8 cellular contexts compared by ENCODE assay signal in genomic region chr15:98177950-98178848, GRCh38.
DNase-seq lines count a peak whose midpoint lies in the region; ATAC-seq and TF ChIP-seq lines count a peak whose summit lies in the region.

No MANE protein-coding gene starts in this region.

- H3K4me1 ChIP-seq in colonic mucosa (no peaks in the 10 kb centered on the region), left lung (no peaks in the 10 kb centered on the region), thoracic aorta (ENCODE audit: control insufficient read depth in 1 of 2, low read depth in 2 of 2) (no peaks in the 10 kb centered on the region)

- no peaks in the 10 kb centered on the region for H3K9me3 ChIP-seq in colonic mucosa
- H3K9me3 ChIP-seq in left lung: no peaks in the 10 kb centered on the region
- H3K9me3 ChIP-seq in thoracic aorta: no peaks in the 10 kb centered on the region

- no peak overlapping the region for H3K4me3 ChIP-seq in colonic mucosa
- H3K4me3 ChIP-seq in left lung: no peak overlapping the region
- no peak overlapping the region for H3K4me3 ChIP-seq in thoracic aorta

- H3K27ac ChIP-seq in colonic mucosa (no peak overlapping the region), left lung (no peak overlapping the region), thoracic aorta (no peak overlapping the region)

- no peak overlapping the region for H3K9ac ChIP-seq in colonic mucosa (ENCODE audit: low read depth in 2 of 2, low read length in 2 of 2)

- DNase-seq in DMS153 treated with DMSO at 0.1 percent for 48 hours (lab: John Stamatoyannopoulos, UW; ENCODE audit: unreplicated experiment) (peak; percentile 44), M059J (ENCODE audit: low read depth) (peak; percentile 77), SKM-1 (lab: John Stamatoyannopoulos, UW; ENCODE audit: unreplicated experiment) (peak; percentile 73), colonic mucosa (peak; percentile 35), left lung (no peak), thoracic aorta (ENCODE audit: low spot score) (no peak), GOT3 (lab: John Stamatoyannopoulos, UW) (no peak)

- peak; percentile 84 for ATAC-seq in GM21381 (IDR thresholded peaks at IDR 0.05; ENCODE audit: unreplicated experiment)
- peak; percentile 91 for ATAC-seq in left lung
- no peak for ATAC-seq in thoracic aorta (ENCODE audit: insufficient number of reproducible peaks, low FRiP score, low read depth)

- TF ChIP-seq CTCF in colonic mucosa (IDR thresholded peaks at IDR 0.05) (peak; percentile 67), left lung (IDR thresholded peaks at IDR 0.05) (peak; percentile 39 to 55), thoracic aorta (IDR thresholded peaks at IDR 0.05) (peak; percentile 48)

- H3K27me3 ChIP-seq in colonic mucosa (peaks cover 4% of the 10 kb centered on the region), left lung (peaks cover 0 to 54% of the 10 kb centered on the region in 2 donors), thoracic aorta (replicated peaks; ENCODE audit: insufficient read depth) (no peaks in the 10 kb centered on the region)

- intact Hi-C loops in colonic mucosa (cut with DNase I): loop anchor here (5.0 kb wide), 1 partner anchor 271 kb away; no protein-coding TSS in a partner anchor
- intact Hi-C loops in left lung (cut with DNase I): loop anchor here in 1 of 2 donors (5.0 kb wide), 1 partner anchor 276 kb away; no protein-coding TSS in a partner anchor

- no peaks in the 10 kb centered on the region for H3K36me3 ChIP-seq in colonic mucosa
- no peaks in the 10 kb centered on the region for H3K36me3 ChIP-seq in left lung
- H3K36me3 ChIP-seq in thoracic aorta: no peaks in the 10 kb centered on the region

Comparison
In these comparisons a context has a peak if more than half of its experiments do, and no peak if none do; other contexts are left out.
1. DNase-seq: peak in DMS153 treated with DMSO at 0.1 percent for 48 hours (single experiment), M059J (single experiment), SKM-1 (single experiment) and colonic mucosa (single experiment); none in left lung (0 of 2), thoracic aorta (single experiment) and GOT3 (single experiment).
2. Peak in every context shown above with its lines, with median percentiles within 50 percentile points of each other: CTCF ChIP-seq.